In the genomic region with DNA sequence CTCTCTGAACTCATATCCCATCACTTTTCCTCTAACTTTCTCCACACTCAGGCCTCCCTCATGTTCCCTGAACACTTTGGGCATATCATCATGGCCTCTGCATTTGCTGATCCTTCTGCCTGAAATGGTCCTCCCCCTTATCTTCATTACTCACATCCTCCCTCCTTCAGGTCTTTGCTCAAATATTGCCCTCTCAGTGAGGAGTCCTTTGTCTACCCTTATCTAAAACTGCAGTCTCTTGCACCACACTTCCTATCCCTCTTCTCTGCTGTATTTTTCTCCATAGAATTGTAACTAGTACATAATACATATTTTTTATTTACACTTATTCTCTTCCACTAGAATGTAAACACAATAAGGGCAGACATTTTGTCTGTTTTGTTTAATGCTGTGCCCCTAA, we compare ENCODE assay signal across 29 cellular contexts. TPM values are rescaled to one million over a fixed set of nuclear protein-coding genes. Genes with fewer than 3 reads are reported as not detected.
DNase-seq lines count a peak whose midpoint lies in the region; ATAC-seq, FAIRE-seq and TF ChIP-seq lines count a peak whose summit lies in the region.
"Had no signal": no experiment of that assay in that cellular context is flagged by ENCODE, and none has a peak within 500 bp of the region (broad histone marks: within the 10 kb centered on the region; RNA-seq: fewer than 3 reads in every experiment).

No MANE protein-coding gene starts in this region.

- no peak overlapping the region for H4K12ac ChIP-seq in trophoblast cell (ENCODE audit: low read depth, low read length)

- H2BK120ac ChIP-seq in IMR-90 (ENCODE audit: low read depth, low read length) (no peak overlapping the region), trophoblast cell (ENCODE audit: insufficient read depth, low read length, poor library complexity) (no peak overlapping the region)

- H3K18ac ChIP-seq in IMR-90 (ENCODE audit: low read depth, low read length): no peak overlapping the region
- no peak overlapping the region for H3K18ac ChIP-seq in trophoblast cell (ENCODE audit: low read length)

- H4K5ac ChIP-seq in IMR-90 (ENCODE audit: low read depth, low read length): no peak overlapping the region

- no peak overlapping the region for H2BK12ac ChIP-seq in trophoblast cell (ENCODE audit: low read length)

- peaks cover 56% of the 10 kb centered on the region for H3K79me2 ChIP-seq in K562 (ENCODE audit: control insufficient read depth, insufficient read depth, low read length)
- no peaks in the 10 kb centered on the region for H3K79me2 ChIP-seq in trophoblast cell (ENCODE audit: control insufficient read depth, insufficient read depth, low read length, poor library complexity)

- no peak overlapping the region for H3K4me2 ChIP-seq in IMR-90 (ENCODE audit: low read depth, low read length)
- no peak overlapping the region; the same call in 1 of the 2 replicates for H3K4me2 ChIP-seq in K562 (ENCODE audit: insufficient read depth, low read length)
- H3K4me2 ChIP-seq in trophoblast cell (ENCODE audit: low read length): no peak overlapping the region

- peaks cover 7% of the 10 kb centered on the region for H3K4me1 Mint-ChIP-seq in activated T-helper 2 cell treated with anti-CD3 and anti-CD28 coated beads, Interferon-gamma antibody, Interleukin-2, Interleukin-4, amounts not matched to agents 10 μg/mL and 5 μg/mL and 100 μg/mL, durations not matched to agents 14 hours and 24 hours and 36 hours (ENCODE audit: low read depth)

- in situ Hi-C loops in IMR-90 (cut with MboI; ENCODE audit: low sequenced_read_pairs) (loop anchor here (25.0 kb wide), 1 partner anchor 875 kb away; no protein-coding TSS in a partner anchor), K562 (cut with MboI) (loop anchor here (25.0 kb wide), 1 partner anchor 900 kb away; no protein-coding TSS in a partner anchor)

- 0 out of 2 replicates have a peak overlapping the region, but pooled peaks have one; percentile 0 for H3K14ac ChIP-seq in IMR-90 (replicated peaks; ENCODE audit: low read depth, low read length)
- H3K14ac ChIP-seq in trophoblast cell (ENCODE audit: low read length): no peak overlapping the region

- no peaks in the 10 kb centered on the region for H3K9me3 ChIP-seq in IMR-90 (ENCODE audit: control insufficient read depth, insufficient read depth, low read length)
- 0 out of 2 replicates have a peak, but pooled peaks cover 2% of the 10 kb centered on the region for H3K9me3 ChIP-seq in K562 (replicated peaks; ENCODE audit: control insufficient read depth, insufficient read depth, low read depth, low read length)
- H3K9me3 ChIP-seq in trophoblast cell (ENCODE audit: insufficient read depth, low read depth, low read length): no peaks in the 10 kb centered on the region
- H3K9me3 ChIP-seq: ascending aorta, esophagus squamous epithelium, gastrocnemius medialis, right lobe of liver, upper lobe of left lung had no signal

- CTCF ChIA-PET in IMR-90 (lab: Yijun Ruan, JAX): no interaction called here
- CTCF ChIA-PET in K562 (lab: Yijun Ruan, JAX; ENCODE audit: low intra/inter-chr PET ratio): no interaction called here

- no TSS peak for BruUV-seq in IMR-90 (replicated peaks; lab: Mats Ljungman, UMichigan)
- no TSS peak for BruUV-seq in K562 (replicated peaks; lab: Mats Ljungman, UMichigan)

- peak; percentile 82; the same call in 1 of the 2 replicates for TF ChIP-seq EP300 in K562 (IDR thresholded peaks at IDR 0.05; ENCODE audit: low read length)

- H4K8ac ChIP-seq in IMR-90 (ENCODE audit: low read depth in 2 of 2, low read length in 2 of 2) (no peak overlapping the region), trophoblast cell (ENCODE audit: low read depth, low read length) (no peak overlapping the region)

- H3K27me3 ChIP-seq in IMR-90 (ENCODE audit: control insufficient read depth, insufficient read depth, low read length): no peaks in the 10 kb centered on the region
- H3K27me3 ChIP-seq in K562 (ENCODE audit: control insufficient read depth in 2 of 2, insufficient read depth in 2 of 2, low read length in 2 of 2): no peaks in the 10 kb centered on the region
- H3K27me3 ChIP-seq in trophoblast cell (ENCODE audit: insufficient read depth, low read length): no peaks in the 10 kb centered on the region
- H3K27me3 ChIP-seq: ascending aorta, esophagus squamous epithelium, gastrocnemius medialis, right lobe of liver, upper lobe of left lung had no signal

- dilution Hi-C loops in IMR-90 (cut with HindIII; ENCODE audit: low sequenced_read_pairs, unreplicated experiment): no loop called here

- H4K91ac ChIP-seq in IMR-90 (ENCODE audit: insufficient read depth, low read depth, low read length) (no peak overlapping the region), trophoblast cell (ENCODE audit: low read depth, low read length) (no peak overlapping the region)

- peaks cover 11% of the 10 kb centered on the region for H3K9me3 Mint-ChIP-seq in activated T-helper 2 cell treated with anti-CD3 and anti-CD28 coated beads, Interferon-gamma antibody, Interleukin-2, Interleukin-4, amounts not matched to agents 10 μg/mL and 5 μg/mL and 100 μg/mL, durations not matched to agents 14 hours and 24 hours and 36 hours

- H3K9ac ChIP-seq in IMR-90 (ENCODE audit: low read depth, low read length) (no peak overlapping the region), K562 (ENCODE audit: insufficient read depth in 1 of 2, low read depth in 2 of 2, low read length in 2 of 2) (no peak overlapping the region; a peak in 1 of 4 replicates), trophoblast cell (ENCODE audit: low read length) (no peak overlapping the region)

- no peak for ATAC-seq in IMR-90 (ENCODE audit: low read depth)
- ATAC-seq in K562: peak; percentile 96
- ATAC-seq: gastrocnemius medialis; left lobe of liver; stimulated activated memory B cell treated with anti-CD40 and anti-IgM and Interleukin-4, amounts not matched to agents 10 μg/mL and 1 μg/mL and 100 μg/mL, for 72 hours had no signal

- H3K36me3 ChIP-seq in IMR-90 (ENCODE audit: control insufficient read depth, insufficient read depth, low read length) (no peaks in the 10 kb centered on the region), K562 (ENCODE audit: control insufficient read depth, insufficient read depth, low read length) (no peaks in the 10 kb centered on the region), trophoblast cell (ENCODE audit: control insufficient read depth in 1 of 2, insufficient read depth in 2 of 2, low read length in 2 of 2) (no peaks in the 10 kb centered on the region)
- H3K36me3 ChIP-seq: ascending aorta, esophagus squamous epithelium, gastrocnemius medialis, right lobe of liver, upper lobe of left lung had no signal

- H3K79me1 ChIP-seq in IMR-90 (ENCODE audit: low read depth in 1 of 2, low read length in 2 of 2) (peaks cover 6 to 15% of the 10 kb centered on the region in 2 experiments; a peak in 3 of 4 replicates), trophoblast cell (ENCODE audit: low read length) (no peaks in the 10 kb centered on the region)

- POLR2A ChIA-PET in IMR-90 (lab: Charles Lee; ENCODE audit: unreplicated experiment): no interaction called here
- POLR2A ChIA-PET in K562 (lab: Yijun Ruan, JAX): no interaction called here

- H3K27me3 Mint-ChIP-seq in activated T-helper 2 cell treated with anti-CD3 and anti-CD28 coated beads, Interferon-gamma antibody, Interleukin-2, Interleukin-4, amounts not matched to agents 10 μg/mL and 5 μg/mL and 100 μg/mL, durations not matched to agents 14 hours and 24 hours and 36 hours (ENCODE audit: low read depth): no peaks in the 10 kb centered on the region
- H3K27me3 Mint-ChIP-seq: activated naive CD8-positive, alpha-beta T cell treated with anti-CD3 and anti-CD28 coated beads for 36 hours; memory B cell; stimulated activated memory B cell treated with anti-CD40 and anti-IgM and Interleukin-4, amounts not matched to agents 10 μg/mL and 1 μg/mL and 100 μg/mL, for 72 hours had no signal

- no peak overlapping the region for H2BK5ac ChIP-seq in IMR-90 (ENCODE audit: low read depth, low read length, poor library complexity, severe bottlenecking)
- H2BK5ac ChIP-seq in trophoblast cell (ENCODE audit: low read depth, low read length, poor library complexity): no peak overlapping the region

- no peak overlapping the region for H2BK20ac ChIP-seq in IMR-90 (ENCODE audit: low read depth, low read length)

- intact Hi-C loops in IMR-90 (cut with micrococcal nuclease) (no loop called here), K562 (cut with micrococcal nuclease) (no loop called here)
- intact Hi-C loops in activated T-helper 2 cell treated with anti-CD3 and anti-CD28 coated beads, Interferon-gamma antibody, Interleukin-2, Interleukin-4, amounts not matched to agents 10 μg/mL and 5 μg/mL and 100 μg/mL, durations not matched to agents 14 hours and 24 hours and 36 hours (cut with micrococcal nuclease): no loop called here

- no peak overlapping the region for H2BK15ac ChIP-seq in IMR-90 (ENCODE audit: low read depth, low read length)

- TF ChIP-seq POLR2A in IMR-90 (IDR thresholded peaks at IDR 0.05; ENCODE audit: low read depth, low read length) (no peak), K562 (conservative IDR thresholded peaks at IDR 0.05) (no peak)

- H3K27ac Mint-ChIP-seq in activated T-helper 2 cell treated with anti-CD3 and anti-CD28 coated beads, Interferon-gamma antibody, Interleukin-2, Interleukin-4, amounts not matched to agents 10 μg/mL and 5 μg/mL and 100 μg/mL, durations not matched to agents 14 hours and 24 hours and 36 hours: no peak overlapping the region
- H3K27ac Mint-ChIP-seq: activated naive CD8-positive, alpha-beta T cell treated with anti-CD3 and anti-CD28 coated beads for 36 hours; memory B cell; stimulated activated memory B cell treated with anti-CD40 and anti-IgM and Interleukin-4, amounts not matched to agents 10 μg/mL and 1 μg/mL and 100 μg/mL, for 72 hours had no signal

- peaks cover 2% of the 10 kb centered on the region; the same call in 1 of the 2 replicates for H3K4me1 ChIP-seq in IMR-90 (ENCODE audit: control insufficient read depth, insufficient read depth, low read length)
- peaks cover 0 to 4% of the 10 kb centered on the region in 2 experiments; a peak in 2 of 5 replicates for H3K4me1 ChIP-seq in K562 (replicated peaks in 1 of 2; ENCODE audit: control insufficient read depth in 2 of 2, insufficient read depth in 2 of 2, low read length in 2 of 2)
- no peaks in the 10 kb centered on the region for H3K4me1 ChIP-seq in trophoblast cell (ENCODE audit: control insufficient read depth in 1 of 2, insufficient read depth in 2 of 2, low read length in 2 of 2)
- H3K4me1 ChIP-seq: ascending aorta, esophagus squamous epithelium, gastrocnemius medialis, right lobe of liver had no signal

- no peak overlapping the region for H3K4me3 Mint-ChIP-seq in activated T-helper 2 cell treated with anti-CD3 and anti-CD28 coated beads, Interferon-gamma antibody, Interleukin-2, Interleukin-4, amounts not matched to agents 10 μg/mL and 5 μg/mL and 100 μg/mL, durations not matched to agents 14 hours and 24 hours and 36 hours (ENCODE audit: low read depth)
- H3K4me3 Mint-ChIP-seq: activated naive CD8-positive, alpha-beta T cell treated with anti-CD3 and anti-CD28 coated beads for 36 hours; memory B cell; stimulated activated memory B cell treated with anti-CD40 and anti-IgM and Interleukin-4, amounts not matched to agents 10 μg/mL and 1 μg/mL and 100 μg/mL, for 72 hours had no signal

- H3K4ac ChIP-seq in IMR-90 (ENCODE audit: low read depth, low read length) (no peak overlapping the region), trophoblast cell (ENCODE audit: low read depth, low read length) (peak overlapping the region; percentile 10)

- H3K4me3 ChIP-seq in IMR-90 (ENCODE audit: insufficient read depth, low read depth, low read length): no peak overlapping the region
- H3K4me3 ChIP-seq in K562: no peak overlapping the region
- H3K4me3 ChIP-seq in trophoblast cell (ENCODE audit: low read depth, low read length): no peak overlapping the region
- H3K4me3 ChIP-seq: ascending aorta, esophagus squamous epithelium, gastrocnemius medialis, right lobe of liver, upper lobe of left lung had no signal

- no peaks in the 10 kb centered on the region for H4K20me1 ChIP-seq in IMR-90 (ENCODE audit: insufficient read depth, low read length)
- no peaks in the 10 kb centered on the region for H4K20me1 ChIP-seq in K562 (replicated peaks; ENCODE audit: control insufficient read depth, insufficient read depth, low read length)

- H2AK5ac ChIP-seq in IMR-90 (ENCODE audit: low read depth, low read length) (no peak overlapping the region), trophoblast cell (ENCODE audit: low read length) (no peak overlapping the region)

- no peak overlapping the region for H3K56ac ChIP-seq in IMR-90 (ENCODE audit: extremely low read depth, insufficient read depth, low read length)

- TF ChIP-seq RAD21 in IMR-90 (IDR thresholded peaks at IDR 0.05; ENCODE audit: low read length): no peak
- TF ChIP-seq RAD21 in K562 (CRISPR knock-in tag; conservative IDR thresholded peaks at IDR 0.05 in 1 of 2, IDR thresholded peaks at IDR 0.05 in 1 of 2): no peak

- H3K9me1 ChIP-seq in IMR-90 (ENCODE audit: insufficient read depth, low read length): no peaks in the 10 kb centered on the region
- H3K9me1 ChIP-seq in K562 (ENCODE audit: control insufficient read depth, insufficient read depth, low read length): no peaks in the 10 kb centered on the region

- TF ChIP-seq CTCF in IMR-90 (conservative IDR thresholded peaks at IDR 0.05; ENCODE audit: low read depth, low read length) (no peak), K562 (IDR thresholded peaks at IDR 0.05 in 2 of 3, conservative IDR thresholded peaks at IDR 0.05 in 1 of 3; ENCODE audit: insufficient read depth in 2 of 3, low read depth in 1 of 3, low read length in 3 of 3) (no peak)

- H2AK9ac ChIP-seq in IMR-90 (replicated peaks; ENCODE audit: low read depth, low read length, poor library complexity): no peak overlapping the region

- H3K23ac ChIP-seq in IMR-90 (ENCODE audit: low read depth, low read length) (no peak overlapping the region), trophoblast cell (ENCODE audit: low read length) (no peak overlapping the region)

- peak; percentile 93 for FAIRE-seq in K562 (lab: Jason Lieb, UNC)

- H3K27ac ChIP-seq in IMR-90 (ENCODE audit: insufficient read depth, low read length) (no peak overlapping the region), K562 (ENCODE audit: extremely low read depth, low read depth, low read length) (peak overlapping the region; percentile 47), trophoblast cell (ENCODE audit: low read depth, low read length) (no peak overlapping the region)
- H3K27ac ChIP-seq: ascending aorta, C4-2B, esophagus squamous epithelium, gastrocnemius medialis, right lobe of liver, upper lobe of left lung had no signal

- DNase-seq in IMR-90 (peak; percentile 10), OCI-M1 (lab: John Stamatoyannopoulos, UW) (peak; percentile 81), K562 (ENCODE audit: extremely low read depth in 1 of 4, low spot score in 3 of 4) (peak; percentile 38 to 91 (median 69)), trophoblast cell (no peak), NCI-H1417 (lab: John Stamatoyannopoulos, UW) (no peak)
- no peak for DNase-seq in activated T-helper 2 cell treated with anti-CD3 and anti-CD28 coated beads, Interferon-gamma antibody, Interleukin-2, Interleukin-4, amounts not matched to agents 10 μg/mL and 5 μg/mL and 100 μg/mL, durations not matched to agents 14 hours and 24 hours and 36 hours (ENCODE audit: low spot score)
- no peak for DNase-seq in stimulated activated CD4-positive, alpha-beta T cell treated with anti-CD3 and anti-CD28 coated beads, Interleukin-1b, Interleukin-23, amount 100 ng/mL, for 48 hours
- DNase-seq: activated CD4-positive, alpha-beta T cell treated with anti-CD3 and anti-CD28 coated beads, Interleukin-2, amount 50 U/mL, for 4 hours; activated effector memory CD4-positive, alpha-beta T cell treated with anti-CD3 and anti-CD28 coated beads, Interleukin-2, amount 50 U/mL, for 16 hours; activated naive CD8-positive, alpha-beta T cell treated with anti-CD3 and anti-CD28 coated beads for 36 hours; Calu3; cortex of kidney; DND-41; esophagus squamous epithelium; gastrocnemius medialis; NCI-H1105; NCI-H2029 treated with DMSO at 0.1 percent for 48 hours; NCI-H446 treated with DMSO at 0.1 percent for 48 hours; posterior cingulate gyrus; right lobe of liver; SHP77; stimulated activated CD4-positive, alpha-beta T cell treated with anti-CD3 and anti-CD28 coated beads, Interleukin-4, amount 100 ng/mL, for 24 hours; substantia nigra; upper lobe of left lung had no signal

- peaks cover 3% of the 10 kb centered on the region for H3K36me3 Mint-ChIP-seq in activated T-helper 2 cell treated with anti-CD3 and anti-CD28 coated beads, Interferon-gamma antibody, Interleukin-2, Interleukin-4, amounts not matched to agents 10 μg/mL and 5 μg/mL and 100 μg/mL, durations not matched to agents 14 hours and 24 hours and 36 hours (ENCODE audit: low read depth)

- H2AFZ ChIP-seq in IMR-90 (replicated peaks; ENCODE audit: low read length, poor library complexity) (no peak overlapping the region), K562 (ENCODE audit: low read depth, low read length) (no peak overlapping the region), trophoblast cell (ENCODE audit: insufficient read depth, low read length, poor library complexity) (no peak overlapping the region)

RNA-seq across cellular contexts. Expression of a gene that starts 41.7 kb away (rescaled TPM):
- total RNA-seq in IMR-90 (2012; rRNA removed) (13.3 and 22.8 TPM in 2 replicates), K562 (2014; rRNA removed) (57.7 and 77.6 TPM in 2 replicates), K562 (2014; rRNA removed; fragmentation: Illumina TruSeq; extraction: Trizol) (40.3 and 46.3 TPM in 2 replicates), K562 (2015; rRNA removed; fragmentation: Illumina TruSeq; extraction: Trizol) (43.7 and 47.5 TPM in 2 replicates), K562 (2021) (36.4 and 39.6 TPM in 2 replicates)
- polyA plus RNA-seq in IMR-90 (2012; rRNA removed) (12.7 and 13.7 TPM in 2 replicates), K562 (2011; rRNA removed) (57.6 and 63.4 TPM in 2 replicates), K562 (2014; fragmentation: Illumina TruSeq; extraction: Trizol) (39.7 and 52.9 TPM in 2 replicates), K562 (2014; fragmentation: Nextera tagmentation; extraction: Ambion mirVana) (1 to 10 TPM; 5.4 to 6.5 TPM), K562 (2014; rRNA removed) (45.4 and 60.6 TPM in 2 replicates)
- polyA plus RNA-seq in IMR-90 (2012; cell fraction: cytosol; rRNA removed): 9.3 and 12.0 TPM in 2 replicates
- 7.1 and 10.2 TPM in 2 replicates for polyA plus RNA-seq in IMR-90 (2012; cell fraction: nucleus; rRNA removed; ENCODE audit: low replicate concordance)
- total RNA-seq in K562 (2011; cell fraction: chromatin; rRNA removed; ENCODE audit: low replicate concordance): 29.4 and 61.1 TPM in 2 replicates
- total RNA-seq in K562 (2011; cell fraction: nucleolus; rRNA removed): 34.9 and 39.7 TPM in 2 replicates
- total RNA-seq in K562 (2011; cell fraction: nucleoplasm; rRNA removed): 35.4 and 45.9 TPM in 2 replicates
- 21.2 and 30.8 TPM in 2 replicates for polyA plus RNA-seq in K562 (2011; cell fraction: cytosol; rRNA removed)
- polyA plus RNA-seq in K562 (2011; cell fraction: nucleus; rRNA removed): 23.2 and 30.1 TPM in 2 replicates
- polyA plus RNA-seq in K562 (2012): 30.9 and 42.9 TPM in 2 replicates
- 44.3 and 45.7 TPM in 2 replicates for polyA minus RNA-seq in K562 (2011; rRNA and poly(A)+ RNA removed)
- polyA minus RNA-seq in K562 (2011; cell fraction: cytosol; rRNA and poly(A)+ RNA removed): 18.0 and 26.0 TPM in 2 replicates
- polyA minus RNA-seq in K562 (2011; cell fraction: nucleus; rRNA and poly(A)+ RNA removed): 39.7 and 46.4 TPM in 2 replicates
- polyA plus RNA-seq in trophoblast cell (2013): 126 and 128 TPM in 2 replicates
- total RNA-seq in activated T-helper 2 cell treated with anti-CD3 and anti-CD28 coated beads, Interferon-gamma antibody, Interleukin-2, Interleukin-4, amounts not matched to agents 10 μg/mL and 5 μg/mL and 100 μg/mL, durations not matched to agents 14 hours and 24 hours and 36 hours: 24.0 and 24.5 TPM in 2 replicates

Comparison
In these comparisons a context has a peak if more than half of its experiments do, and no peak if none do; other contexts are left out.
1. DNase-seq: peak in IMR-90 (single experiment), OCI-M1 (single experiment) and K562 (4 of 4); none in trophoblast cell (0 of 2), activated T-helper 2 cell treated with anti-CD3 and anti-CD28 coated beads, Interferon-gamma antibody, Interleukin-2, Interleukin-4, amounts not matched to agents 10 μg/mL and 5 μg/mL and 100 μg/mL, durations not matched to agents 14 hours and 24 hours and 36 hours (single experiment), NCI-H1417 (0 of 3) and stimulated activated CD4-positive, alpha-beta T cell treated with anti-CD3 and anti-CD28 coated beads, Interleukin-1b, Interleukin-23, amount 100 ng/mL, for 48 hours (single experiment).